28 cellular contexts compared by ENCODE assay signal in genomic region chr11:36048496-36049247, GRCh38.
A peak's percentile ranks its signal among the peaks of the same experiment; 100 is the strongest.
DNase-seq lines count a peak whose midpoint lies in the region; ATAC-seq, FAIRE-seq and TF ChIP-seq lines count a peak whose summit lies in the region.
"Had no signal": no experiment of that assay in that cellular context is flagged by ENCODE, and none has a peak within 500 bp of the region (broad histone marks: within the 10 kb centered on the region; RNA-seq: fewer than 3 reads in every experiment).

No MANE protein-coding gene starts in this region.

- 51% methylated on average over 5 of the region's 5 CpGs for WGBS in hepatocyte (ENCODE audit: low lambda C conversion rate, missing lambda C conversion rate)

- ATAC-seq in GM21825 (IDR thresholded peaks at IDR 0.05; ENCODE audit: unreplicated experiment), result no peak
- ATAC-seq: activated CD8-positive, alpha-beta T cell treated with anti-CD3 and anti-CD28 coated beads for 36 hours; naive thymus-derived CD8-positive, alpha-beta T cell; upper lobe of right lung had no signal

- H3K27ac ChIP-seq in astrocyte (ENCODE audit: low read depth, low read length) (no peak overlapping the region), hepatocyte (peak overlapping the region; percentile 7)
- H3K27ac ChIP-seq: C4-2B, colonic mucosa, epithelial cell of prostate, HL-60, KMS-11, left ventricle myocardium inferior, ovary, suprapubic skin, upper lobe of right lung had no signal

- H3K27me3 ChIP-seq in astrocyte (ENCODE audit: insufficient read depth, low read length) (no peaks in the 10 kb centered on the region), hepatocyte (no peaks in the 10 kb centered on the region)
- H3K27me3 ChIP-seq: colonic mucosa, ovary, suprapubic skin, upper lobe of right lung had no signal

- H3K36me3 ChIP-seq in astrocyte (ENCODE audit: insufficient read depth, low read length) (no peaks in the 10 kb centered on the region), hepatocyte (replicated peaks; ENCODE audit: insufficient read depth, low read depth) (no peaks in the 10 kb centered on the region)
- H3K36me3 ChIP-seq: colonic mucosa, left ventricle myocardium inferior, ovary, suprapubic skin, upper lobe of right lung had no signal

- H3K4me1 Mint-ChIP-seq in HFFc6 (ENCODE audit: low read depth) (no peaks in the 10 kb centered on the region; the same call in 1 of the 2 replicates), astrocyte (ENCODE audit: low read depth, unreplicated experiment) (peaks cover 39% of the 10 kb centered on the region), neural crest cell (peaks cover 43% of the 10 kb centered on the region)
- H3K4me1 Mint-ChIP-seq in activated CD4-positive, alpha-beta memory T cell treated with anti-CD3 and anti-CD28 coated beads for 36 hours (ENCODE audit: low read depth), result no peaks in the 10 kb centered on the region

- H3K4me3 ChIP-seq in astrocyte (ENCODE audit: insufficient read depth, low read depth, low read length), result no peak overlapping the region
- H3K4me3 ChIP-seq in hepatocyte, result no peak overlapping the region
- H3K4me3 ChIP-seq: colonic mucosa, left ventricle myocardium inferior, ovary, smooth muscle cell, suprapubic skin, upper lobe of right lung had no signal

- H3K27me3 Mint-ChIP-seq in HFFc6 (ENCODE audit: insufficient read depth) (no peaks in the 10 kb centered on the region), astrocyte (ENCODE audit: low read depth, unreplicated experiment) (no peaks in the 10 kb centered on the region), neural crest cell (ENCODE audit: low read depth) (no peaks in the 10 kb centered on the region)
- H3K27me3 Mint-ChIP-seq in activated CD4-positive, alpha-beta memory T cell treated with anti-CD3 and anti-CD28 coated beads for 36 hours, result no peaks in the 10 kb centered on the region

- H3K9ac ChIP-seq in astrocyte (ENCODE audit: low read length), result no peak overlapping the region
- H3K9ac ChIP-seq: KMS-11 had no signal

- peak; percentile 11 for DNase-seq in HFFc6
- peak; percentile 45 for DNase-seq in astrocyte (ENCODE audit: low read depth)
- DNase-seq in hepatocyte (ENCODE audit: low spot score), result peak; percentile 23
- DNase-seq in neural crest cell (ENCODE audit: low read depth, low spot score), result no peak
- no peak for DNase-seq in activated CD4-positive, alpha-beta memory T cell treated with anti-CD3 and anti-CD28 coated beads for 36 hours
- no peak for DNase-seq in activated CD4-positive, alpha-beta T cell treated with anti-CD3 and anti-CD28 coated beads, Interleukin-2, amount 50 U/mL, for 48 hours
- DNase-seq in ureter (ENCODE audit: low spot score), result no peak
- DNase-seq: activated CD4-positive, alpha-beta T cell treated with anti-CD3 and anti-CD28 coated beads for 1 hour; activated CD8-positive, alpha-beta memory T cell treated with anti-CD3 and anti-CD28 coated beads, Interleukin-2, amount 50 U/mL, for 48 hours; activated CD8-positive, alpha-beta T cell treated with anti-CD3 and anti-CD28 coated beads for 36 hours; activated naive CD4-positive, alpha-beta T cell treated with anti-CD3 and anti-CD28 coated beads, Interleukin-2, amount 50 U/mL, for 16 hours; colonic mucosa; effector CD8-positive, alpha-beta T cell; left ventricle myocardium inferior; MM.1S; naive thymus-derived CD8-positive, alpha-beta T cell; NCI-H1930; NCI-H510A treated with DMSO at 0.1 percent for 48 hours; ovary; stimulated activated naive CD4-positive, alpha-beta T cell treated with Interleukin-2 at 50 U/mL for 16 hours; upper lobe of right lung had no signal

- H3K36me3 Mint-ChIP-seq in HFFc6 (ENCODE audit: low read depth) (no peaks in the 10 kb centered on the region), astrocyte (ENCODE audit: low read depth, unreplicated experiment) (no peaks in the 10 kb centered on the region), neural crest cell (ENCODE audit: low read depth) (peaks cover 4% of the 10 kb centered on the region)
- no peaks in the 10 kb centered on the region for H3K36me3 Mint-ChIP-seq in activated CD4-positive, alpha-beta memory T cell treated with anti-CD3 and anti-CD28 coated beads for 36 hours

- H3K27ac Mint-ChIP-seq in HFFc6 (no peak overlapping the region), astrocyte (ENCODE audit: unreplicated experiment) (peak overlapping the region; percentile 45), neural crest cell (ENCODE audit: unreplicated experiment) (peak overlapping the region; percentile 10)
- no peak overlapping the region for H3K27ac Mint-ChIP-seq in activated CD4-positive, alpha-beta memory T cell treated with anti-CD3 and anti-CD28 coated beads for 36 hours
- H3K27ac Mint-ChIP-seq: activated CD8-positive, alpha-beta T cell treated with anti-CD3 and anti-CD28 coated beads for 36 hours; naive thymus-derived CD8-positive, alpha-beta T cell had no signal

- H3K9me2 ChIP-seq in hepatocyte (replicated peaks; ENCODE audit: insufficient read depth), result no peaks in the 10 kb centered on the region

- POLR2A ChIA-PET in activated CD4-positive, alpha-beta memory T cell treated with anti-CD3 and anti-CD28 coated beads for 36 hours (lab: Charles Lee), result no interaction called here

- H3K9me3 Mint-ChIP-seq in HFFc6 (no peaks in the 10 kb centered on the region), astrocyte (ENCODE audit: unreplicated experiment) (no peaks in the 10 kb centered on the region), neural crest cell (no peaks in the 10 kb centered on the region)
- peaks cover 8% of the 10 kb centered on the region for H3K9me3 Mint-ChIP-seq in activated CD4-positive, alpha-beta memory T cell treated with anti-CD3 and anti-CD28 coated beads for 36 hours

- H3K9me3 ChIP-seq in astrocyte (ENCODE audit: insufficient read depth, low read depth, low read length) (no peaks in the 10 kb centered on the region), hepatocyte (ENCODE audit: low read depth) (no peaks in the 10 kb centered on the region)
- H3K9me3 ChIP-seq: colonic mucosa, left ventricle myocardium inferior, ovary, suprapubic skin, upper lobe of right lung had no signal

- H3K79me2 ChIP-seq in astrocyte (ENCODE audit: insufficient read depth, low read length) (no peaks in the 10 kb centered on the region), hepatocyte (no peaks in the 10 kb centered on the region)

- H4K20me1 ChIP-seq in astrocyte (ENCODE audit: insufficient read depth, low read length), result peaks cover 24% of the 10 kb centered on the region
- H4K20me1 ChIP-seq in hepatocyte (ENCODE audit: insufficient read depth, poor library complexity, severe bottlenecking), result no peaks in the 10 kb centered on the region

- H2AFZ ChIP-seq in astrocyte (ENCODE audit: low read depth, low read length) (no peak overlapping the region), hepatocyte (no peak overlapping the region)

- no peak overlapping the region for H3K4me3 Mint-ChIP-seq in HFFc6
- no peak overlapping the region for H3K4me3 Mint-ChIP-seq in astrocyte (ENCODE audit: unreplicated experiment)
- H3K4me3 Mint-ChIP-seq in neural crest cell, result no peak overlapping the region
- no peak overlapping the region for H3K4me3 Mint-ChIP-seq in activated CD4-positive, alpha-beta memory T cell treated with anti-CD3 and anti-CD28 coated beads for 36 hours
- H3K4me3 Mint-ChIP-seq: activated CD8-positive, alpha-beta T cell treated with anti-CD3 and anti-CD28 coated beads for 36 hours; naive thymus-derived CD8-positive, alpha-beta T cell had no signal

- TF ChIP-seq CTCF in HFFc6 (IDR thresholded peaks at IDR 0.05) (no peak), astrocyte (IDR thresholded peaks at IDR 0.05; ENCODE audit: insufficient read depth, low read depth, low read length) (no peak), hepatocyte (IDR thresholded peaks at IDR 0.05; ENCODE audit: poor library complexity) (no peak), neural crest cell (conservative IDR thresholded peaks at IDR 0.05) (no peak)

- intact Hi-C loops in activated CD4-positive, alpha-beta memory T cell treated with anti-CD3 and anti-CD28 coated beads for 36 hours (cut with micrococcal nuclease), result no loop called here

- H3K4me2 ChIP-seq in astrocyte (ENCODE audit: low read length), result no peak overlapping the region
- H3K4me2 ChIP-seq in hepatocyte, result no peak overlapping the region
- H3K4me2 ChIP-seq: KMS-11, smooth muscle cell had no signal

- H3K4me1 ChIP-seq in astrocyte (ENCODE audit: insufficient read depth, low read length) (no peaks in the 10 kb centered on the region), hepatocyte (ENCODE audit: insufficient read depth) (peaks cover 12% of the 10 kb centered on the region)
- H3K4me1 ChIP-seq: colonic mucosa, left ventricle myocardium inferior, suprapubic skin, upper lobe of right lung had no signal

- FAIRE-seq in astrocyte (lab: Jason Lieb, UNC), result no peak

- CTCF ChIA-PET in activated CD4-positive, alpha-beta memory T cell treated with anti-CD3 and anti-CD28 coated beads for 36 hours (lab: Charles Lee), result no interaction called here

Comparison
In these comparisons a context has a peak if more than half of its experiments do, and no peak if none do; other contexts are left out.
1. DNase-seq: peak in HFFc6 (single experiment), astrocyte (single experiment) and hepatocyte (single experiment); none in neural crest cell (single experiment), activated CD4-positive, alpha-beta memory T cell treated with anti-CD3 and anti-CD28 coated beads for 36 hours (single experiment), activated CD4-positive, alpha-beta T cell treated with anti-CD3 and anti-CD28 coated beads, Interleukin-2, amount 50 U/mL, for 48 hours (0 of 2) and ureter (single experiment).
2. H3K27ac Mint-ChIP-seq: peak in astrocyte (single experiment) and neural crest cell (single experiment); none in HFFc6 (single experiment) and activated CD4-positive, alpha-beta memory T cell treated with anti-CD3 and anti-CD28 coated beads for 36 hours (single experiment).